Comparison of ENCODE assay signal across 15 cellular contexts in genomic region chr12:4159851-4160250, GRCh38.
DNase-seq lines count a peak whose midpoint lies in the region; ATAC-seq lines count a peak whose summit lies in the region.
"Had no signal": no experiment of that assay in that cellular context is flagged by ENCODE, and none has a peak within 500 bp of the region (broad histone marks: within the 10 kb centered on the region; RNA-seq: fewer than 3 reads in every experiment).

No MANE protein-coding gene starts in this region.

- H3K4me3 Mint-ChIP-seq in T-helper 1 cell treated with Interleukin-12 subunit alpha and Interleukin-12 subunit beta and Interleukin-4 antibody, amounts not matched to agents 30 μg/mL and 1 μg/mL, for 36 hours: no peak overlapping the region
- H3K4me3 Mint-ChIP-seq in stimulated activated naive CD8-positive, alpha-beta T cell treated with anti-CD3 and anti-CD28 coated beads, Interleukin-15, Interleukin-2, amounts not matched to agents 100 ng/mL and 50 ng/mL, for 24 hours: no peak overlapping the region
- no peak overlapping the region for H3K4me3 Mint-ChIP-seq in activated naive CD8-positive, alpha-beta T cell treated with anti-CD3 and anti-CD28 coated beads, Interleukin-2, amount 10 ng/mL, durations not matched to agents 7 days and 5 days

- POLR2A ChIA-PET in activated naive CD8-positive, alpha-beta T cell treated with anti-CD3 and anti-CD28 coated beads, Interleukin-2, amount 10 ng/mL, durations not matched to agents 7 days and 5 days (lab: Charles Lee): interaction anchor here (1.8 kb wide), 1 partner anchor 109 kb away, joined by 8 read pairs; no protein-coding TSS in a partner anchor

- DNase-seq in T-helper 1 cell (no peak), GM03348 (ENCODE audit: low spot score) (no peak), NOMO-1 treated with dmso at 0.1 percent for 144 hours (lab: John Stamatoyannopoulos, UW; ENCODE audit: unreplicated experiment) (no peak)
- DNase-seq in stimulated activated naive CD8-positive, alpha-beta T cell treated with anti-CD3 and anti-CD28 coated beads, Interleukin-15, Interleukin-2, amounts not matched to agents 100 U/mL and 50 U/mL, for 24 hours: no peak
- no peak for DNase-seq in activated naive CD8-positive, alpha-beta T cell treated with anti-CD3 and anti-CD28 coated beads, Interleukin-2, amount 10 ng/mL, durations not matched to agents 7 days and 5 days
- DNase-seq in stimulated activated CD8-positive, alpha-beta memory T cell treated with anti-CD3 and anti-CD28 coated beads, Interleukin-4, amount 100 ng/mL, for 48 hours: no peak
- DNase-seq: AML-193; DMS79; NCI-H1105; NCI-H1694; NCI-H748 treated with DMSO at 0.1 percent for 48 hours; NK-92 treated with Interleukin-12 subunit alpha and Interleukin-12 subunit beta, amount 100 ng/mL, for 24 hours; OCI-M1 had no signal

- H3K27me3 Mint-ChIP-seq in T-helper 1 cell treated with Interleukin-12 subunit alpha and Interleukin-12 subunit beta and Interleukin-4 antibody, amounts not matched to agents 30 μg/mL and 1 μg/mL, for 36 hours (ENCODE audit: low read depth): no peaks in the 10 kb centered on the region
- no peaks in the 10 kb centered on the region for H3K27me3 Mint-ChIP-seq in stimulated activated naive CD8-positive, alpha-beta T cell treated with anti-CD3 and anti-CD28 coated beads, Interleukin-15, Interleukin-2, amounts not matched to agents 100 ng/mL and 50 ng/mL, for 24 hours
- H3K27me3 Mint-ChIP-seq in activated naive CD8-positive, alpha-beta T cell treated with anti-CD3 and anti-CD28 coated beads, Interleukin-2, amount 10 ng/mL, durations not matched to agents 7 days and 5 days: no peaks in the 10 kb centered on the region

- peaks cover 3% of the 10 kb centered on the region for H3K9me3 Mint-ChIP-seq in T-helper 1 cell treated with Interleukin-12 subunit alpha and Interleukin-12 subunit beta and Interleukin-4 antibody, amounts not matched to agents 30 μg/mL and 1 μg/mL, for 36 hours
- H3K9me3 Mint-ChIP-seq in stimulated activated naive CD8-positive, alpha-beta T cell treated with anti-CD3 and anti-CD28 coated beads, Interleukin-15, Interleukin-2, amounts not matched to agents 100 ng/mL and 50 ng/mL, for 24 hours: no peaks in the 10 kb centered on the region
- peaks cover 7% of the 10 kb centered on the region for H3K9me3 Mint-ChIP-seq in activated naive CD8-positive, alpha-beta T cell treated with anti-CD3 and anti-CD28 coated beads, Interleukin-2, amount 10 ng/mL, durations not matched to agents 7 days and 5 days

- H3K27ac Mint-ChIP-seq in T-helper 1 cell treated with Interleukin-12 subunit alpha and Interleukin-12 subunit beta and Interleukin-4 antibody, amounts not matched to agents 30 μg/mL and 1 μg/mL, for 36 hours: peak overlapping the region; percentile 62
- H3K27ac Mint-ChIP-seq in stimulated activated naive CD8-positive, alpha-beta T cell treated with anti-CD3 and anti-CD28 coated beads, Interleukin-15, Interleukin-2, amounts not matched to agents 100 ng/mL and 50 ng/mL, for 24 hours: peak overlapping the region; percentile 63
- H3K27ac Mint-ChIP-seq in activated naive CD8-positive, alpha-beta T cell treated with anti-CD3 and anti-CD28 coated beads, Interleukin-2, amount 10 ng/mL, durations not matched to agents 7 days and 5 days: peak overlapping the region; percentile 11

- H3K4me1 Mint-ChIP-seq in T-helper 1 cell treated with Interleukin-12 subunit alpha and Interleukin-12 subunit beta and Interleukin-4 antibody, amounts not matched to agents 30 μg/mL and 1 μg/mL, for 36 hours (ENCODE audit: low read depth): peaks cover 59% of the 10 kb centered on the region
- peaks cover 81% of the 10 kb centered on the region for H3K4me1 Mint-ChIP-seq in stimulated activated naive CD8-positive, alpha-beta T cell treated with anti-CD3 and anti-CD28 coated beads, Interleukin-15, Interleukin-2, amounts not matched to agents 100 ng/mL and 50 ng/mL, for 24 hours (ENCODE audit: low read depth)
- H3K4me1 Mint-ChIP-seq in activated naive CD8-positive, alpha-beta T cell treated with anti-CD3 and anti-CD28 coated beads, Interleukin-2, amount 10 ng/mL, durations not matched to agents 7 days and 5 days: peaks cover 44% of the 10 kb centered on the region

- ATAC-seq in stimulated activated naive CD8-positive, alpha-beta T cell treated with anti-CD3 and anti-CD28 coated beads, Interleukin-15, Interleukin-2, amounts not matched to agents 100 U/mL and 50 U/mL, for 24 hours: no peak
- no peak for ATAC-seq in activated naive CD8-positive, alpha-beta T cell treated with anti-CD3 and anti-CD28 coated beads, Interleukin-2, amount 10 ng/mL, durations not matched to agents 7 days and 5 days (ENCODE audit: low read depth)

- H3K36me3 Mint-ChIP-seq in T-helper 1 cell treated with Interleukin-12 subunit alpha and Interleukin-12 subunit beta and Interleukin-4 antibody, amounts not matched to agents 30 μg/mL and 1 μg/mL, for 36 hours (ENCODE audit: low read depth): peaks cover 7% of the 10 kb centered on the region
- H3K36me3 Mint-ChIP-seq in stimulated activated naive CD8-positive, alpha-beta T cell treated with anti-CD3 and anti-CD28 coated beads, Interleukin-15, Interleukin-2, amounts not matched to agents 100 ng/mL and 50 ng/mL, for 24 hours (ENCODE audit: low read depth): no peaks in the 10 kb centered on the region
- peaks cover 8% of the 10 kb centered on the region for H3K36me3 Mint-ChIP-seq in activated naive CD8-positive, alpha-beta T cell treated with anti-CD3 and anti-CD28 coated beads, Interleukin-2, amount 10 ng/mL, durations not matched to agents 7 days and 5 days

Comparison
In these comparisons a context has a peak if more than half of its experiments do, and no peak if none do; other contexts are left out.
1. H3K27ac Mint-ChIP-seq: peak in every context shown above with its lines; median percentile 63 in stimulated activated naive CD8-positive, alpha-beta T cell treated with anti-CD3 and anti-CD28 coated beads, Interleukin-15, Interleukin-2, amounts not matched to agents 100 ng/mL and 50 ng/mL, for 24 hours; 62 in T-helper 1 cell treated with Interleukin-12 subunit alpha and Interleukin-12 subunit beta and Interleukin-4 antibody, amounts not matched to agents 30 μg/mL and 1 μg/mL, for 36 hours; 11 in activated naive CD8-positive, alpha-beta T cell treated with anti-CD3 and anti-CD28 coated beads, Interleukin-2, amount 10 ng/mL, durations not matched to agents 7 days and 5 days.